22 cellular contexts compared by ENCODE assay signal in the genomic region with DNA sequence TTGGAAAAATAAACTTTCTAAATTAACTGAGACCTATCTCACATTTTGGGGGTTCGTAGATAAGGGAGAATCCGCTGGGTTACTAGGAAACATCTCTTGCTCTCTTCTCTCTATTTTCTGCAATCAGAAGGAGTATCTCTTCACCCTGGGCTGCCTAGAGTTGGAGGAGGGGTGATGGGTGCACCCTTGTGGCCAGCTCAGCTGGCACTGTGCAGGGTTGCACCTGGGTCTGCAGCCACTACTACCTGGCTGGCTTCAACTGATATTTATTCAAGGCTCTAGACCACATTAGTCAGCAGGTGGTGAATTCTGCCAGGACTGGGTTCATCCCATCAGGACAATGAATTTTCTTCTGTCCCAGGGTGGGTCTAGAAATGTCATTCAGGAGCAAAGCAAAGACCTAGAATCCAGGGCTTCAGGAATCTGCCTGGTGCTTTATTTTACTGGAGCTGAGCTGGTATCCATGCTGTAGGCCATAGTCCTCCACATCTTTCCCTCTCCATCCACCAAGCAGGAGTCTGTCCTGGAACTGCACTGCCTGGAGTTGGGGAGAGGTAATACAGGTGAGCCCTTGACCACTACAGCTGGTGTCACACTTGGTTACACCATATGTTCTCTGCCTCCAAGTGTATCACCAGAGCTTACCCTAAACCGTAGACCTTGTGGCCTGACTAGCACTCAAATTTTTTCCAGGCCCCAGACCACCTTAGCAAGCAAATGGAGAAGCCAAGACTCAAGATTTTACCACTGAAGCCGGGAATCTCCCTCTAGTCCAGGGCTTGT. TPM values are rescaled to one million over a fixed set of nuclear protein-coding genes. Genes with fewer than 3 reads are reported as not detected.
A peak's percentile ranks its signal among the peaks of the same experiment; 100 is the strongest.
DNase-seq lines count a peak whose midpoint lies in the region; ATAC-seq and TF ChIP-seq lines count a peak whose summit lies in the region.
"Had no signal": no experiment of that assay in that cellular context is flagged by ENCODE, and none has a peak within 500 bp of the region (broad histone marks: within the 10 kb centered on the region; RNA-seq: fewer than 3 reads in every experiment).

No MANE protein-coding gene starts in this region.

- H3K36me3 Mint-ChIP-seq in WTC11, result no peaks in the 10 kb centered on the region
- no peaks in the 10 kb centered on the region for H3K36me3 Mint-ChIP-seq in stimulated activated memory B cell treated with anti-CD40 and anti-IgM and Interleukin-4, amounts not matched to agents 10 μg/mL and 1 μg/mL and 100 μg/mL, for 72 hours
- H3K36me3 Mint-ChIP-seq in CD4-positive, alpha-beta T cell (ENCODE audit: low read depth), result no peaks in the 10 kb centered on the region

- H3K4me3 Mint-ChIP-seq in WTC11, result no peak overlapping the region
- no peak overlapping the region for H3K4me3 Mint-ChIP-seq in stimulated activated memory B cell treated with anti-CD40 and anti-IgM and Interleukin-4, amounts not matched to agents 10 μg/mL and 1 μg/mL and 100 μg/mL, for 72 hours
- H3K4me3 Mint-ChIP-seq in CD4-positive, alpha-beta T cell, result no peak overlapping the region
- H3K4me3 Mint-ChIP-seq: B cell; CD8-positive, alpha-beta memory T cell had no signal

- no peaks in the 10 kb centered on the region for H3K27me3 Mint-ChIP-seq in WTC11 (ENCODE audit: low read depth)
- H3K27me3 Mint-ChIP-seq in stimulated activated memory B cell treated with anti-CD40 and anti-IgM and Interleukin-4, amounts not matched to agents 10 μg/mL and 1 μg/mL and 100 μg/mL, for 72 hours, result peaks cover 9% of the 10 kb centered on the region
- peaks cover 7% of the 10 kb centered on the region for H3K27me3 Mint-ChIP-seq in CD4-positive, alpha-beta T cell
- H3K27me3 Mint-ChIP-seq: CD8-positive, alpha-beta memory T cell had no signal

- intact Hi-C loops in thyroid gland (cut with DNase I), result no loop called here
- intact Hi-C loops in CD4-positive, alpha-beta T cell (cut with DNase I, micrococcal nuclease), result no loop called here

- H3K9me3 ChIP-seq in thyroid gland, result no peaks in the 10 kb centered on the region
- H3K9me3 ChIP-seq in CD4-positive, alpha-beta T cell (ENCODE audit: control insufficient read depth, low read length), result no peaks in the 10 kb centered on the region
- H3K9me3 ChIP-seq: BLaER1 treated with 17β-estradiol and CSF1 and Interleukin-3, amounts not matched to agents 10 nM and 100 nM; HAP-1 had no signal

- no peaks in the 10 kb centered on the region for H3K4me1 Mint-ChIP-seq in WTC11
- peaks cover 11% of the 10 kb centered on the region for H3K4me1 Mint-ChIP-seq in stimulated activated memory B cell treated with anti-CD40 and anti-IgM and Interleukin-4, amounts not matched to agents 10 μg/mL and 1 μg/mL and 100 μg/mL, for 72 hours
- no peaks in the 10 kb centered on the region for H3K4me1 Mint-ChIP-seq in CD4-positive, alpha-beta T cell (ENCODE audit: low read depth)
- H3K4me1 Mint-ChIP-seq: B cell had no signal

- H3K27ac ChIP-seq in thyroid gland, result no peak overlapping the region
- no peak overlapping the region for H3K27ac ChIP-seq in CD4-positive, alpha-beta T cell (ENCODE audit: low read depth, low read length)
- H3K27ac ChIP-seq: BLaER1 treated with 17β-estradiol and CSF1 and Interleukin-3, amounts not matched to agents 10 nM and 100 nM; HL-60 had no signal

- CTCF ChIA-PET in WTC11 (lab: Charles Lee), result interaction anchor here (0.6 to 0.9 kb wide), 3 partner anchors 24 to 179 kb away, joined by 3 to 4 read pairs (median 3); no protein-coding TSS in a partner anchor
- CTCF ChIA-PET in CD4-positive, alpha-beta T cell (lab: Charles Lee), result no interaction called here

- no peak for TF ChIP-seq POLR2A in thyroid gland (IDR thresholded peaks at IDR 0.05)

- H3K4me1 ChIP-seq in thyroid gland, result no peaks in the 10 kb centered on the region
- H3K4me1 ChIP-seq: BLaER1 treated with 17β-estradiol and CSF1 and Interleukin-3, amounts not matched to agents 10 nM and 100 nM; HAP-1 had no signal

- H3K36me3 ChIP-seq in thyroid gland, result no peaks in the 10 kb centered on the region
- H3K36me3 ChIP-seq: BLaER1 treated with 17β-estradiol and CSF1 and Interleukin-3, amounts not matched to agents 10 nM and 100 nM; HAP-1 had no signal

- H3K9me3 Mint-ChIP-seq in WTC11, result no peaks in the 10 kb centered on the region
- peaks cover 8% of the 10 kb centered on the region for H3K9me3 Mint-ChIP-seq in stimulated activated memory B cell treated with anti-CD40 and anti-IgM and Interleukin-4, amounts not matched to agents 10 μg/mL and 1 μg/mL and 100 μg/mL, for 72 hours
- peaks cover 10% of the 10 kb centered on the region for H3K9me3 Mint-ChIP-seq in CD4-positive, alpha-beta T cell

- DNase-seq in DMS53 treated with DMSO at 0.1 percent for 48 hours (lab: John Stamatoyannopoulos, UW; ENCODE audit: unreplicated experiment), result peak; percentile 9
- no peak for DNase-seq in WTC11 (ENCODE audit: low spot score)
- DNase-seq in NOMO-1 (lab: John Stamatoyannopoulos, UW; ENCODE audit: unreplicated experiment in 2 of 2), result no peak
- DNase-seq in thyroid gland, result no peak
- DNase-seq in CD4-positive, alpha-beta T cell, result no peak
- DNase-seq: CD8-positive, alpha-beta memory T cell; COR-L47; DMS 273 treated with DMSO at 0.1 percent for 48 hours; DMS79; GDM1; IMR-90 had no signal

- no peak overlapping the region for H3K27ac Mint-ChIP-seq in WTC11
- H3K27ac Mint-ChIP-seq in stimulated activated memory B cell treated with anti-CD40 and anti-IgM and Interleukin-4, amounts not matched to agents 10 μg/mL and 1 μg/mL and 100 μg/mL, for 72 hours, result no peak overlapping the region
- no peak overlapping the region for H3K27ac Mint-ChIP-seq in CD4-positive, alpha-beta T cell
- H3K27ac Mint-ChIP-seq: B cell; CD8-positive, alpha-beta memory T cell had no signal

- WGBS in thyroid gland, 2 donors, result 76 to 90% methylated on average over 4 of the region's 4 CpGs

- no peaks in the 10 kb centered on the region for H3K27me3 ChIP-seq in thyroid gland
- no peaks in the 10 kb centered on the region for H3K27me3 ChIP-seq in CD4-positive, alpha-beta T cell (ENCODE audit: control insufficient read depth, insufficient read depth, low read length)
- H3K27me3 ChIP-seq: BLaER1 treated with 17β-estradiol and CSF1 and Interleukin-3, amounts not matched to agents 10 nM and 100 nM had no signal

- no peak for TF ChIP-seq CTCF in WTC11 (IDR thresholded peaks at IDR 0.05)
- no peak for TF ChIP-seq CTCF in thyroid gland (IDR thresholded peaks at IDR 0.05)
- no peak for TF ChIP-seq CTCF in CD4-positive, alpha-beta T cell (IDR thresholded peaks at IDR 0.05)

- ATAC-seq in HG02885 (IDR thresholded peaks at IDR 0.05; ENCODE audit: poor library complexity, unreplicated experiment) (peak; percentile 42), WTC11 (peak; percentile 69; the same call in 1 of the 2 replicates)
- peak; percentile 48 for ATAC-seq in stimulated activated memory B cell treated with anti-CD40 and anti-IgM and Interleukin-4, amounts not matched to agents 10 μg/mL and 1 μg/mL and 100 μg/mL, for 72 hours
- no peak for ATAC-seq in CD4-positive, alpha-beta T cell (ENCODE audit: poor library complexity)
- ATAC-seq: K562 had no signal

- POLR2A ChIA-PET in WTC11 (lab: Charles Lee), result no interaction called here
- POLR2A ChIA-PET in CD4-positive, alpha-beta T cell (lab: Charles Lee), result no interaction called here

- H3K4me3 ChIP-seq in thyroid gland (replicated peaks in 1 of 3), result no peak overlapping the region
- H3K4me3 ChIP-seq: BLaER1 treated with 17β-estradiol and CSF1 and Interleukin-3, amounts not matched to agents 10 nM and 100 nM; HAP-1; K562 had no signal

TF ChIP-seq in WTC11, 78 proteins besides CTCF, POLR2A, EP300 and RAD21 (continues in another document):
- TF ChIP-seq, protein P1, sequence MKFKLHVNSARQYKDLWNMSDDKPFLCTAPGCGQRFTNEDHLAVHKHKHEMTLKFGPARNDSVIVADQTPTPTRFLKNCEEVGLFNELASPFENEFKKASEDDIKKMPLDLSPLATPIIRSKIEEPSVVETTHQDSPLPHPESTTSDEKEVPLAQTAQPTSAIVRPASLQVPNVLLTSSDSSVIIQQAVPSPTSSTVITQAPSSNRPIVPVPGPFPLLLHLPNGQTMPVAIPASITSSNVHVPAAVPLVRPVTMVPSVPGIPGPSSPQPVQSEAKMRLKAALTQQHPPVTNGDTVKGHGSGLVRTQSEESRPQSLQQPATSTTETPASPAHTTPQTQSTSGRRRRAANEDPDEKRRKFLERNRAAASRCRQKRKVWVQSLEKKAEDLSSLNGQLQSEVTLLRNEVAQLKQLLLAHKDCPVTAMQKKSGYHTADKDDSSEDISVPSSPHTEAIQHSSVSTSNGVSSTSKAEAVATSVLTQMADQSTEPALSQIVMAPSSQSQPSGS (CRISPR knock-in tag; IDR thresholded peaks at IDR 0.05; ENCODE audit: borderline replicate concordance, low read depth), result no peak
- TF ChIP-seq CBFB (CRISPR knock-in tag; IDR thresholded peaks at IDR 0.05; ENCODE audit: low read depth) (no peak), ZNF317 (CRISPR knock-in tag; IDR thresholded peaks at IDR 0.05; ENCODE audit: borderline replicate concordance, low read depth) (no peak), ELF4 (CRISPR knock-in tag; IDR thresholded peaks at IDR 0.05; ENCODE audit: low read depth) (no peak), CREM (CRISPR knock-in tag; IDR thresholded peaks at IDR 0.05) (no peak), GABPB1 (CRISPR knock-in tag; IDR thresholded peaks at IDR 0.05) (no peak), SOX15 (CRISPR knock-in tag; IDR thresholded peaks at IDR 0.05) (no peak)
- TF ChIP-seq, protein P2, sequence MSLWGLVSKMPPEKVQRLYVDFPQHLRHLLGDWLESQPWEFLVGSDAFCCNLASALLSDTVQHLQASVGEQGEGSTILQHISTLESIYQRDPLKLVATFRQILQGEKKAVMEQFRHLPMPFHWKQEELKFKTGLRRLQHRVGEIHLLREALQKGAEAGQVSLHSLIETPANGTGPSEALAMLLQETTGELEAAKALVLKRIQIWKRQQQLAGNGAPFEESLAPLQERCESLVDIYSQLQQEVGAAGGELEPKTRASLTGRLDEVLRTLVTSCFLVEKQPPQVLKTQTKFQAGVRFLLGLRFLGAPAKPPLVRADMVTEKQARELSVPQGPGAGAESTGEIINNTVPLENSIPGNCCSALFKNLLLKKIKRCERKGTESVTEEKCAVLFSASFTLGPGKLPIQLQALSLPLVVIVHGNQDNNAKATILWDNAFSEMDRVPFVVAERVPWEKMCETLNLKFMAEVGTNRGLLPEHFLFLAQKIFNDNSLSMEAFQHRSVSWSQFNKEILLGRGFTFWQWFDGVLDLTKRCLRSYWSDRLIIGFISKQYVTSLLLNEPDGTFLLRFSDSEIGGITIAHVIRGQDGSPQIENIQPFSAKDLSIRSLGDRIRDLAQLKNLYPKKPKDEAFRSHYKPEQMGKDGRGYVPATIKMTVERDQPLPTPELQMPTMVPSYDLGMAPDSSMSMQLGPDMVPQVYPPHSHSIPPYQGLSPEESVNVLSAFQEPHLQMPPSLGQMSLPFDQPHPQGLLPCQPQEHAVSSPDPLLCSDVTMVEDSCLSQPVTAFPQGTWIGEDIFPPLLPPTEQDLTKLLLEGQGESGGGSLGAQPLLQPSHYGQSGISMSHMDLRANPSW (CRISPR knock-in tag; conservative IDR thresholded peaks at IDR 0.05; ENCODE audit: low read depth), result no peak

RNA-seq across cellular contexts. Expression of a gene that starts 14.0 kb away (rescaled TPM):
- total RNA-seq in WTC11 (2021) (not detected in 3 replicates), thyroid gland (not detected)
- total RNA-seq in CD4-positive, alpha-beta T cell, result not detected
- total RNA-seq: A172; B cell; CD8-positive, alpha-beta memory T cell; Daoy; H4; HT1080; IMR-90; K562 had no signal

RNA-seq across cellular contexts. Expression of a gene that starts 22.8 kb away (rescaled TPM):
- total RNA-seq in WTC11 (2021) (not detected in 3 replicates), thyroid gland (not detected)
- total RNA-seq in CD4-positive, alpha-beta T cell, result not detected
- total RNA-seq: A172; B cell; CD8-positive, alpha-beta memory T cell; Daoy; H4; HT1080; IMR-90; K562 had no signal
